ENCODE assay signal across 8 cellular contexts in the genomic region with DNA sequence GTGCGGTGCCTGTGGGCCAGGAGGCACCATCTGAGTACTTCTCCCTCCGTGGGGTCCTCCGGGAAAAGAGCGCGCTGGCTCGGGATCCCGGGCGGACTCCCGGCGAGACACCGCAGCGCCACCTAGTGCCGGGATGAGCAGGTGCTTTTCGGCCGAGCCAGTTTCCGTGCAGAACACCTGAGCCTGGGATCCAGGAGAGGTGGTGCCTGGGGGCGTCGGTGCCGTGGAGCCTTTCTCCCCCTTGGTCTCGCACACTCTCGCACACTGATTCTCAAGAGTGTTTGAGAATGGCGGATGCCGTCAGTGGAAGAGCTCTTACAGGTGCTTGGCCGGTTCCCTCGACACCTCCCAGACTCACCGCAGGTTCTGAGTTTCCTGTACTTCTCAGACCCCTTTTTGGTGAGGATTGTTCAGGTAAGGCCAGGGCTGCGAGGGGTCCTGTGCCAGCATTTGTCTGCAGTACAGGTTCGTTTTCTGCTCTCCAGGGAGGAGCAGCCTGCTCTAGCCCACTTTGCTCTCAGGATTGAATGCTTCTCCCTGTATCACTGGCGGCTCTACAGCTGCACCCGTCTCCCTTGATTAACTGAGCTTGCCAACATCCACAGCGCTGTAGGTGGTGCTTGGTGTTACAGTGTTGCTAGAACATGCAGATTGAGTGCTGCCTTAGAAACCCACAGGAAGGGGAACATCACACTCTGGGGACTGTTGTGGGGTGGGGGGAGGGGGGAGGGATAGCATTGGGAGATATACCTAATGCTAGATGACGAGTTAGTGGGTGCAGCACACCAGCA. TPM values are rescaled to one million over a fixed set of nuclear protein-coding genes. Genes with fewer than 3 reads are reported as not detected.
A peak's percentile ranks its signal among the peaks of the same experiment; 100 is the strongest.
DNase-seq lines count a peak whose midpoint lies in the region; ATAC-seq and TF ChIP-seq lines count a peak whose summit lies in the region.

No MANE protein-coding gene starts in this region.

- H3K9ac ChIP-seq in Karpas-422 (ENCODE audit: low read length) (no peak overlapping the region), endodermal cell (ENCODE audit: extremely low read depth, low read length, poor library complexity, severe bottlenecking) (no peak overlapping the region)

- DNase-seq in COR-L47 (lab: John Stamatoyannopoulos, UW) (peak; percentile 34), Karpas-422 (peak; percentile 42), endodermal cell (peak; percentile 96), mucosa of descending colon (peak; percentile 72 to 83 (median 82)), testis (peak; percentile 84), DMS79 (lab: John Stamatoyannopoulos, UW) (no peak)
- peak; percentile 74 for DNase-seq in activated CD4-positive, alpha-beta T cell treated with anti-CD3 and anti-CD28 coated beads for 36 hours

- H3K36me3 ChIP-seq in Karpas-422 (ENCODE audit: insufficient read depth, low read length) (peaks cover 19% of the 10 kb centered on the region), endodermal cell (ENCODE audit: control insufficient read depth, insufficient read depth, low read length) (peaks cover 48% of the 10 kb centered on the region), mucosa of descending colon (ENCODE audit: low read depth) (no peaks in the 10 kb centered on the region), testis (ENCODE audit: low read depth, missing control alignments) (no peaks in the 10 kb centered on the region)

- H3K4me3 Mint-ChIP-seq in activated CD4-positive, alpha-beta T cell treated with anti-CD3 and anti-CD28 coated beads for 36 hours: no peak overlapping the region
- no peak overlapping the region for H3K4me3 Mint-ChIP-seq in endodermal cell

- no peaks in the 10 kb centered on the region for H3K27me3 Mint-ChIP-seq in activated CD4-positive, alpha-beta T cell treated with anti-CD3 and anti-CD28 coated beads for 36 hours
- H3K27me3 Mint-ChIP-seq in endodermal cell (ENCODE audit: insufficient read depth): no peaks in the 10 kb centered on the region

- WGBS in endodermal cell (ENCODE audit: insufficient coverage in 1 of 2, insufficient read length in 1 of 2), 2 experiments: 49 to 67% methylated on average over 24 to 31 of the region's 32 CpGs
- WGBS in testis, 2 donors: 28 to 29% methylated on average over 28 to 32 of the region's 32 CpGs

- H3K27ac ChIP-seq in Karpas-422 (ENCODE audit: low read length): no peak overlapping the region
- H3K27ac ChIP-seq in endodermal cell (ENCODE audit: low read depth, low read length): no peak overlapping the region
- H3K27ac ChIP-seq in testis: no peak overlapping the region

- TF ChIP-seq CTCF in endodermal cell (conservative IDR thresholded peaks at IDR 0.05) (peak; percentile 93), mucosa of descending colon (IDR thresholded peaks at IDR 0.05) (peak; percentile 83), testis (IDR thresholded peaks at IDR 0.05) (peak; percentile 69 to 91 (median 85))

- peaks cover 2% of the 10 kb centered on the region for H3K4me1 Mint-ChIP-seq in activated CD4-positive, alpha-beta T cell treated with anti-CD3 and anti-CD28 coated beads for 36 hours
- no peaks in the 10 kb centered on the region for H3K4me1 Mint-ChIP-seq in endodermal cell

- no peaks in the 10 kb centered on the region for H3K9me3 ChIP-seq in Karpas-422 (ENCODE audit: low read length)
- H3K9me3 ChIP-seq in endodermal cell (ENCODE audit: control insufficient read depth, low read length): no peaks in the 10 kb centered on the region
- no peaks in the 10 kb centered on the region for H3K9me3 ChIP-seq in mucosa of descending colon
- H3K9me3 ChIP-seq in testis: no peaks in the 10 kb centered on the region

- H3K9me2 ChIP-seq in Karpas-422 (replicated peaks; ENCODE audit: insufficient read depth, low read length): no peaks in the 10 kb centered on the region

- no peaks in the 10 kb centered on the region for H3K9me3 Mint-ChIP-seq in activated CD4-positive, alpha-beta T cell treated with anti-CD3 and anti-CD28 coated beads for 36 hours (ENCODE audit: low read depth)
- H3K9me3 Mint-ChIP-seq in endodermal cell: peaks cover 6% of the 10 kb centered on the region

- H4K20me1 ChIP-seq in Karpas-422 (ENCODE audit: insufficient read depth, low read depth, low read length): no peaks in the 10 kb centered on the region

- no peaks in the 10 kb centered on the region; the same call in 1 of the 2 replicates for H3K79me2 ChIP-seq in Karpas-422 (ENCODE audit: low read length)

- H3K4me1 ChIP-seq in Karpas-422 (ENCODE audit: low read length) (peaks cover 3% of the 10 kb centered on the region; the same call in 1 of the 2 replicates), endodermal cell (ENCODE audit: control insufficient read depth, insufficient read depth, low read length) (no peaks in the 10 kb centered on the region), mucosa of descending colon (ENCODE audit: low read depth) (peaks cover 13% of the 10 kb centered on the region), testis (peaks cover 3% of the 10 kb centered on the region)

- POLR2A ChIA-PET in activated CD4-positive, alpha-beta T cell treated with anti-CD3 and anti-CD28 coated beads for 36 hours (lab: Charles Lee): no interaction called here

- TF ChIP-seq POLR2A in testis (IDR thresholded peaks at IDR 0.05): no peak

- H3K27ac Mint-ChIP-seq in activated CD4-positive, alpha-beta T cell treated with anti-CD3 and anti-CD28 coated beads for 36 hours: no peak overlapping the region
- no peak overlapping the region for H3K27ac Mint-ChIP-seq in endodermal cell

- peaks cover 25% of the 10 kb centered on the region for H3K36me3 Mint-ChIP-seq in activated CD4-positive, alpha-beta T cell treated with anti-CD3 and anti-CD28 coated beads for 36 hours (ENCODE audit: low read depth)
- H3K36me3 Mint-ChIP-seq in endodermal cell (ENCODE audit: low read depth): peaks cover 62% of the 10 kb centered on the region

- no peak overlapping the region for H2AFZ ChIP-seq in Karpas-422 (ENCODE audit: low read length)

- no peaks in the 10 kb centered on the region for H3K27me3 ChIP-seq in Karpas-422 (ENCODE audit: low read length)
- H3K27me3 ChIP-seq in endodermal cell (ENCODE audit: control insufficient read depth, insufficient read depth, low read length, poor library complexity, severe bottlenecking): no peaks in the 10 kb centered on the region
- H3K27me3 ChIP-seq in testis: no peaks in the 10 kb centered on the region

- CTCF ChIA-PET in activated CD4-positive, alpha-beta T cell treated with anti-CD3 and anti-CD28 coated beads for 36 hours (lab: Charles Lee): interaction anchor here (0.6 to 1.3 kb wide), 5 partner anchors 13 to 125 kb away, joined by 3 to 6 read pairs (median 3); no protein-coding TSS in a partner anchor

- H3K4me3 ChIP-seq in Karpas-422 (ENCODE audit: low read length): no peak overlapping the region
- no peak overlapping the region for H3K4me3 ChIP-seq in endodermal cell (ENCODE audit: low read length)
- no peak overlapping the region for H3K4me3 ChIP-seq in mucosa of descending colon
- no peak overlapping the region for H3K4me3 ChIP-seq in testis

- intact Hi-C loops in activated CD4-positive, alpha-beta T cell treated with anti-CD3 and anti-CD28 coated beads for 36 hours (cut with DNase I, micrococcal nuclease): loop anchor here in 1 of 2 experiments (2.0 kb wide), 1 partner anchor 106 kb away; no protein-coding TSS in a partner anchor
- intact Hi-C loops in mucosa of descending colon (cut with DNase I, micrococcal nuclease): no loop called here
- intact Hi-C loops in testis (cut with DNase I; ENCODE audit: low total_unique reads): no loop called here

- H3K4me2 ChIP-seq in Karpas-422 (ENCODE audit: low read depth, low read length, poor library complexity, severe bottlenecking): no peak overlapping the region

- ATAC-seq in activated CD4-positive, alpha-beta T cell treated with anti-CD3 and anti-CD28 coated beads for 36 hours: no peak
- ATAC-seq in mucosa of descending colon: peak; percentile 73
- ATAC-seq in HG03439 (IDR thresholded peaks at IDR 0.05; ENCODE audit: unreplicated experiment): no peak

RNA-seq across cellular contexts. Expression of gene TBCD, which starts 23.4 kb away (rescaled TPM):
- total RNA-seq in Karpas-422 (2014; rRNA removed; shearing (Covaris generic); ENCODE audit: low replicate concordance): 26.2 and 28.7 TPM in 2 replicates
- total RNA-seq in activated CD4-positive, alpha-beta T cell treated with anti-CD3 and anti-CD28 coated beads for 36 hours: 10 to 100 TPM; 83.3 to 97.2 TPM
- total RNA-seq in endodermal cell (100 to 1,000 TPM; 107 TPM), mucosa of descending colon (10 to 100 TPM; 41.3 to 76.0 (median 55.4) TPM), testis (100 to 1,000 TPM; 115 to 128 TPM)
- polyA plus RNA-seq in endodermal cell (2013, experiment 1 of 2): 107 TPM
- polyA plus RNA-seq in endodermal cell (2013, experiment 2 of 2): 106 TPM
- 81.2 TPM for polyA plus RNA-seq in testis (ENCODE audit: insufficient read depth, low read depth, low replicate concordance)

RNA-seq across cellular contexts. Expression of gene FN3K, which starts 39.8 kb away (rescaled TPM):
- not detected in 2 replicates for total RNA-seq in Karpas-422 (2014; rRNA removed; shearing (Covaris generic); ENCODE audit: low replicate concordance)
- 1 to 10 TPM; 2.1 TPM for total RNA-seq in activated CD4-positive, alpha-beta T cell treated with anti-CD3 and anti-CD28 coated beads for 36 hours
- total RNA-seq in endodermal cell (10 to 100 TPM; 24.7 to 35.6 TPM), mucosa of descending colon (10 to 100 TPM; 39.4 to 45.5 (median 40.8) TPM), testis (10 to 100 TPM; 29.7 to 31.7 TPM)
- 17.1 TPM for polyA plus RNA-seq in endodermal cell (2013, experiment 1 of 2)
- 17.1 TPM for polyA plus RNA-seq in endodermal cell (2013, experiment 2 of 2)
- 12.4 TPM for polyA plus RNA-seq in testis (ENCODE audit: insufficient read depth, low read depth, low replicate concordance)

RNA-seq across cellular contexts. Expression of gene FN3KRP, which starts 58.7 kb away (rescaled TPM):
- total RNA-seq in Karpas-422 (2014; rRNA removed; shearing (Covaris generic); ENCODE audit: low replicate concordance): 6.2 and 6.6 TPM in 2 replicates
- total RNA-seq in activated CD4-positive, alpha-beta T cell treated with anti-CD3 and anti-CD28 coated beads for 36 hours: 10 to 100 TPM; 28.3 to 36.3 TPM
- 10 to 100 TPM; 34.5 to 40.0 TPM for total RNA-seq in endodermal cell
- polyA plus RNA-seq in endodermal cell (2013, experiment 1 of 2): 32.5 TPM
- 33.8 TPM for polyA plus RNA-seq in endodermal cell (2013, experiment 2 of 2)
- total RNA-seq in mucosa of descending colon: 10 to 100 TPM; 30.8 to 36.1 (median 34.8) TPM
- 10 to 100 TPM; 26.9 to 29.3 TPM for total RNA-seq in testis
- polyA plus RNA-seq in testis (ENCODE audit: insufficient read depth, low read depth, low replicate concordance): 30.2 TPM

Comparison
In these comparisons a context has a peak if more than half of its experiments do, and no peak if none do; other contexts are left out.
1. RNA of gene FN3K, which starts 39.8 kb away (total RNA-seq): 39.4 to 45.5 TPM in mucosa of descending colon, 24.7 to 35.6 TPM in endodermal cell and 29.7 to 31.7 TPM in testis; 2.1 TPM in activated CD4-positive, alpha-beta T cell treated with anti-CD3 and anti-CD28 coated beads for 36 hours and not detected in Karpas-422; every median in the first group is over 4 times any median in the second.
2. Peak in every context shown above with its lines, with median percentiles within 50 percentile points of each other: CTCF ChIP-seq.